ENCODE assay signal across 9 cellular contexts in genomic region chr1:87812881-87813577, GRCh38.
DNase-seq lines count a peak whose midpoint lies in the region; ATAC-seq lines count a peak whose summit lies in the region.
"Had no signal": no experiment of that assay in that cellular context is flagged by ENCODE, and none has a peak within 500 bp of the region (broad histone marks: within the 10 kb centered on the region; RNA-seq: fewer than 3 reads in every experiment).

No MANE protein-coding gene starts in this region.

- DNase-seq in SHP77 treated with DMSO at 0.1 percent for 48 hours (lab: John Stamatoyannopoulos, UW) (no peak), ACHN (no peak), NCI-H526 treated with DMSO at 0.1 percent for 48 hours (lab: John Stamatoyannopoulos, UW) (no peak)
- DNase-seq in activated CD4-positive, alpha-beta T cell treated with anti-CD3 and anti-CD28 coated beads for 48 hours: no peak
- DNase-seq: spleen had no signal

- no peaks in the 10 kb centered on the region for H3K27me3 Mint-ChIP-seq in dendritic cell treated with granulocyte-macrophage colony-stimulating factor and Interleukin-4, amounts not matched to agents 40 ng/mL and 50 ng/mL, for 4 days

- H3K9me3 Mint-ChIP-seq in dendritic cell treated with granulocyte-macrophage colony-stimulating factor and Interleukin-4, amounts not matched to agents 40 ng/mL and 50 ng/mL, for 4 days: no peaks in the 10 kb centered on the region

- intact Hi-C loops in dendritic cell treated with granulocyte-macrophage colony-stimulating factor and Interleukin-4, amounts not matched to agents 40 ng/mL and 50 ng/mL, for 4 days (cut with micrococcal nuclease): no loop called here

- ATAC-seq in GM18861 (IDR thresholded peaks at IDR 0.05; ENCODE audit: unreplicated experiment) (peak; percentile 90), GM21529 (IDR thresholded peaks at IDR 0.05; ENCODE audit: unreplicated experiment) (peak; percentile 88), HG03139 (IDR thresholded peaks at IDR 0.05; ENCODE audit: unreplicated experiment) (peak; percentile 81)

- peaks cover 12% of the 10 kb centered on the region for H3K4me1 Mint-ChIP-seq in dendritic cell treated with granulocyte-macrophage colony-stimulating factor and Interleukin-4, amounts not matched to agents 40 ng/mL and 50 ng/mL, for 4 days (ENCODE audit: low read depth)

- no peak overlapping the region for H3K4me3 Mint-ChIP-seq in dendritic cell treated with granulocyte-macrophage colony-stimulating factor and Interleukin-4, amounts not matched to agents 40 ng/mL and 50 ng/mL, for 4 days

- in situ Hi-C loops in ACHN (cut with HindIII; ENCODE audit: low pct_ligation_motif_present, low pct_unique_long_range_greater_than_20kb, low sequenced_read_pairs): no loop called here

- peak overlapping the region; percentile 73 for H3K27ac Mint-ChIP-seq in dendritic cell treated with granulocyte-macrophage colony-stimulating factor and Interleukin-4, amounts not matched to agents 40 ng/mL and 50 ng/mL, for 4 days

- H3K36me3 Mint-ChIP-seq in dendritic cell treated with granulocyte-macrophage colony-stimulating factor and Interleukin-4, amounts not matched to agents 40 ng/mL and 50 ng/mL, for 4 days (ENCODE audit: low read depth): no peaks in the 10 kb centered on the region
